In the genomic region with DNA sequence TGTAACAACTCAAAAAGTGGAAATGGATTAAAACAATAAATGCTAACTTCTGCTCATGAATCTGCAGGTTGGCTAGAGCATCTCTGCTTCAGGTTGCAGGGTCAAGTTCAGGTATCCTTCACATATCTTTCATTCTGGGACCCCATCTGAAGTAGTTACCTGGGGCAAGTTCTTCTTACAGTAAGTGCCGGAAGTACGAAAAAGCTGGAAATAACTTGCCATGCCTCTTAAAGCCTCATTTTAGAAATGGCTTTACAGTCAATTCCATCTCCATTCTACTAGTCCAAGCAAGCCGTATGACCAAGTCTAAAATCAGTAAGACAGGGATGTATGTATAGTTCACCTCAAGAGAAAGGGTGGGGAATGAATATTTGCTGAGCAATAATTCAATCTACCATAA, we compare ENCODE assay signal across 13 cellular contexts.
DNase-seq lines count a peak whose midpoint lies in the region; ATAC-seq lines count a peak whose summit lies in the region.
"Had no signal": no experiment of that assay in that cellular context is flagged by ENCODE, and none has a peak within 500 bp of the region (broad histone marks: within the 10 kb centered on the region; RNA-seq: fewer than 3 reads in every experiment).

No MANE protein-coding gene starts in this region.

- H3K4me1 Mint-ChIP-seq in activated CD4-positive, alpha-beta T cell treated with anti-CD3 and anti-CD28 coated beads, Interleukin-2, amount 10 ng/mL, durations not matched to agents 24 days and 14 days: peaks cover 12% of the 10 kb centered on the region
- H3K4me1 Mint-ChIP-seq in activated CD4-positive, alpha-beta T cell treated with anti-CD3 and anti-CD28 coated beads for 36 hours: peaks cover 16% of the 10 kb centered on the region
- H3K4me1 Mint-ChIP-seq in activated naive CD8-positive, alpha-beta T cell (ENCODE audit: low read depth): peaks cover 27% of the 10 kb centered on the region
- peaks cover 23 to 37% of the 10 kb centered on the region in 2 donors for H3K4me1 Mint-ChIP-seq in stimulated activated naive B cell treated with anti-CD40 and anti-IgM and Interleukin-4, amounts not matched to agents 10 μg/mL and 1 μg/mL and 100 μg/mL, for 72 hours

- DNase-seq in activated CD4-positive, alpha-beta T cell treated with anti-CD3 and anti-CD28 coated beads, Interleukin-2, amount 10 ng/mL, durations not matched to agents 24 days and 14 days: no peak
- DNase-seq in activated CD4-positive, alpha-beta T cell treated with anti-CD3 and anti-CD28 coated beads for 36 hours: no peak
- DNase-seq in stimulated activated naive B cell treated with anti-CD40 and anti-IgM and Interleukin-4, amounts not matched to agents 10 μg/mL and 1 μg/mL and 100 μg/mL, for 72 hours: no peak
- DNase-seq in central memory CD4-positive, alpha-beta T cell: no peak
- DNase-seq in NCI-H526 (lab: John Stamatoyannopoulos, UW): no peak
- DNase-seq: activated naive CD4-positive, alpha-beta T cell; DND-41; heart right ventricle; OCI-M1; tibial artery had no signal

- ATAC-seq in activated CD4-positive, alpha-beta T cell treated with anti-CD3 and anti-CD28 coated beads for 36 hours: no peak
- ATAC-seq in HG03060 (IDR thresholded peaks at IDR 0.05; ENCODE audit: low read depth, unreplicated experiment) (peak; percentile 2), GM18868 (IDR thresholded peaks at IDR 0.05; ENCODE audit: unreplicated experiment) (no peak)
- peak in 1 of 2 donors; percentile 13 for ATAC-seq in stimulated activated naive B cell treated with anti-CD40 and anti-IgM and Interleukin-4, amounts not matched to agents 10 μg/mL and 1 μg/mL and 100 μg/mL, for 72 hours (replicated peaks)

- H3K36me3 Mint-ChIP-seq in activated CD4-positive, alpha-beta T cell treated with anti-CD3 and anti-CD28 coated beads, Interleukin-2, amount 10 ng/mL, durations not matched to agents 24 days and 14 days (ENCODE audit: low read depth): peaks cover 2% of the 10 kb centered on the region
- no peaks in the 10 kb centered on the region for H3K36me3 Mint-ChIP-seq in activated CD4-positive, alpha-beta T cell treated with anti-CD3 and anti-CD28 coated beads for 36 hours (ENCODE audit: low read depth)
- H3K36me3 Mint-ChIP-seq in activated naive CD8-positive, alpha-beta T cell: no peaks in the 10 kb centered on the region
- peaks cover 6 to 24% of the 10 kb centered on the region in 2 donors for H3K36me3 Mint-ChIP-seq in stimulated activated naive B cell treated with anti-CD40 and anti-IgM and Interleukin-4, amounts not matched to agents 10 μg/mL and 1 μg/mL and 100 μg/mL, for 72 hours

- POLR2A ChIA-PET in activated CD4-positive, alpha-beta T cell treated with anti-CD3 and anti-CD28 coated beads for 36 hours (lab: Charles Lee): no interaction called here

- H3K4me3 Mint-ChIP-seq in activated CD4-positive, alpha-beta T cell treated with anti-CD3 and anti-CD28 coated beads, Interleukin-2, amount 10 ng/mL, durations not matched to agents 24 days and 14 days: peak overlapping the region; percentile 72
- H3K4me3 Mint-ChIP-seq in activated CD4-positive, alpha-beta T cell treated with anti-CD3 and anti-CD28 coated beads for 36 hours: no peak overlapping the region
- H3K4me3 Mint-ChIP-seq in activated naive CD8-positive, alpha-beta T cell: no peak overlapping the region
- peak overlapping the region; percentile 22 to 39 for H3K4me3 Mint-ChIP-seq in stimulated activated naive B cell treated with anti-CD40 and anti-IgM and Interleukin-4, amounts not matched to agents 10 μg/mL and 1 μg/mL and 100 μg/mL, for 72 hours

- no peaks in the 10 kb centered on the region for H3K9me3 Mint-ChIP-seq in activated CD4-positive, alpha-beta T cell treated with anti-CD3 and anti-CD28 coated beads, Interleukin-2, amount 10 ng/mL, durations not matched to agents 24 days and 14 days
- no peaks in the 10 kb centered on the region for H3K9me3 Mint-ChIP-seq in activated CD4-positive, alpha-beta T cell treated with anti-CD3 and anti-CD28 coated beads for 36 hours (ENCODE audit: low read depth)
- H3K9me3 Mint-ChIP-seq in activated naive CD8-positive, alpha-beta T cell (ENCODE audit: low read depth): no peaks in the 10 kb centered on the region
- H3K9me3 Mint-ChIP-seq in stimulated activated naive B cell treated with anti-CD40 and anti-IgM and Interleukin-4, amounts not matched to agents 10 μg/mL and 1 μg/mL and 100 μg/mL, for 72 hours: no peaks in the 10 kb centered on the region

- intact Hi-C loops in activated CD4-positive, alpha-beta T cell treated with anti-CD3 and anti-CD28 coated beads, Interleukin-2, amount 10 ng/mL, durations not matched to agents 24 days and 14 days (cut with micrococcal nuclease): no loop called here
- intact Hi-C loops in activated CD4-positive, alpha-beta T cell treated with anti-CD3 and anti-CD28 coated beads for 36 hours (cut with DNase I, micrococcal nuclease): no loop called here

- CTCF ChIA-PET in activated CD4-positive, alpha-beta T cell treated with anti-CD3 and anti-CD28 coated beads for 36 hours (lab: Charles Lee): interaction anchor here (0.6 to 1.5 kb wide), 3 partner anchors 13 to 287 kb away, joined by 3 to 4 read pairs (median 3); no protein-coding TSS in a partner anchor

- H3K27me3 Mint-ChIP-seq in activated CD4-positive, alpha-beta T cell treated with anti-CD3 and anti-CD28 coated beads, Interleukin-2, amount 10 ng/mL, durations not matched to agents 24 days and 14 days: no peaks in the 10 kb centered on the region
- no peaks in the 10 kb centered on the region for H3K27me3 Mint-ChIP-seq in activated CD4-positive, alpha-beta T cell treated with anti-CD3 and anti-CD28 coated beads for 36 hours
- H3K27me3 Mint-ChIP-seq in activated naive CD8-positive, alpha-beta T cell: no peaks in the 10 kb centered on the region
- no peaks in the 10 kb centered on the region for H3K27me3 Mint-ChIP-seq in stimulated activated naive B cell treated with anti-CD40 and anti-IgM and Interleukin-4, amounts not matched to agents 10 μg/mL and 1 μg/mL and 100 μg/mL, for 72 hours

- no peak overlapping the region for H3K27ac Mint-ChIP-seq in activated CD4-positive, alpha-beta T cell treated with anti-CD3 and anti-CD28 coated beads, Interleukin-2, amount 10 ng/mL, durations not matched to agents 24 days and 14 days
- no peak overlapping the region for H3K27ac Mint-ChIP-seq in activated CD4-positive, alpha-beta T cell treated with anti-CD3 and anti-CD28 coated beads for 36 hours
- peak overlapping the region; percentile 73 for H3K27ac Mint-ChIP-seq in activated naive CD8-positive, alpha-beta T cell
- H3K27ac Mint-ChIP-seq in stimulated activated naive B cell treated with anti-CD40 and anti-IgM and Interleukin-4, amounts not matched to agents 10 μg/mL and 1 μg/mL and 100 μg/mL, for 72 hours: peak overlapping the region; percentile 79

Comparison
In these comparisons a context has a peak if more than half of its experiments do, and no peak if none do; other contexts are left out.
1. H3K4me3 Mint-ChIP-seq: peak in activated CD4-positive, alpha-beta T cell treated with anti-CD3 and anti-CD28 coated beads, Interleukin-2, amount 10 ng/mL, durations not matched to agents 24 days and 14 days (single experiment) and stimulated activated naive B cell treated with anti-CD40 and anti-IgM and Interleukin-4, amounts not matched to agents 10 μg/mL and 1 μg/mL and 100 μg/mL, for 72 hours (2 of 2); none in activated CD4-positive, alpha-beta T cell treated with anti-CD3 and anti-CD28 coated beads for 36 hours (single experiment) and activated naive CD8-positive, alpha-beta T cell (single experiment).
2. H3K27ac Mint-ChIP-seq: peak in activated naive CD8-positive, alpha-beta T cell (single experiment) and stimulated activated naive B cell treated with anti-CD40 and anti-IgM and Interleukin-4, amounts not matched to agents 10 μg/mL and 1 μg/mL and 100 μg/mL, for 72 hours (single experiment); none in activated CD4-positive, alpha-beta T cell treated with anti-CD3 and anti-CD28 coated beads, Interleukin-2, amount 10 ng/mL, durations not matched to agents 24 days and 14 days (single experiment) and activated CD4-positive, alpha-beta T cell treated with anti-CD3 and anti-CD28 coated beads for 36 hours (single experiment).